Comparison of ENCODE assay signal across 8 cellular contexts in genomic region chr12:131828671-131829350, GRCh38. TPM values are rescaled to one million over a fixed set of nuclear protein-coding genes. Genes with fewer than 3 reads are reported as not detected.
DNase-seq lines count a peak whose midpoint lies in the region; ATAC-seq, FAIRE-seq and TF ChIP-seq lines count a peak whose summit lies in the region.

No MANE protein-coding gene starts in this region.

- H2AK9ac ChIP-seq in IMR-90 (replicated peaks; ENCODE audit: low read depth, low read length, poor library complexity) = peak overlapping the region; percentile 72

- H3K9ac ChIP-seq in IMR-90 (ENCODE audit: low read depth, low read length) = peak overlapping the region; percentile 32; the same call in 1 of the 2 replicates
- H3K9ac ChIP-seq in mesenchymal stem cell (ENCODE audit: low read length) = peak overlapping the region; percentile 89

- H4K5ac ChIP-seq in IMR-90 (ENCODE audit: low read depth, low read length) = no peak overlapping the region

- no peak for TF ChIP-seq POLR2A in IMR-90 (IDR thresholded peaks at IDR 0.05; ENCODE audit: low read depth, low read length)

- ATAC-seq in IMR-90 (ENCODE audit: low read depth) (no peak; the same call in 1 of the 2 replicates), aorta (ENCODE audit: low FRiP score) (peak; percentile 3), HG02885 (IDR thresholded peaks at IDR 0.05; ENCODE audit: poor library complexity, unreplicated experiment) (no peak), GM19035 (IDR thresholded peaks at IDR 0.05; ENCODE audit: unreplicated experiment) (no peak)

- H2BK5ac ChIP-seq in IMR-90 (ENCODE audit: low read depth, low read length, poor library complexity, severe bottlenecking) (no peak overlapping the region), mesenchymal stem cell (ENCODE audit: low read depth, low read length, poor library complexity, severe bottlenecking) (no peak overlapping the region)

- no peak for FAIRE-seq in bronchial epithelial cell (lab: Jason Lieb, UNC)

- H3K9me3 ChIP-seq in IMR-90 (ENCODE audit: control insufficient read depth, insufficient read depth, low read length) = no peaks in the 10 kb centered on the region
- no peaks in the 10 kb centered on the region for H3K9me3 ChIP-seq in mesenchymal stem cell (ENCODE audit: control insufficient read depth, low read length)
- H3K9me3 ChIP-seq in aorta (ENCODE audit: control insufficient read depth, low read length) = no peaks in the 10 kb centered on the region

- H3K27ac ChIP-seq in IMR-90 (ENCODE audit: insufficient read depth, low read length) = no peak overlapping the region
- H3K27ac ChIP-seq in mesenchymal stem cell (ENCODE audit: low read length, poor library complexity, severe bottlenecking) = no peak overlapping the region
- H3K27ac ChIP-seq in aorta (ENCODE audit: low read depth in 1 of 2, low read length in 2 of 2) = no peak overlapping the region

- intact Hi-C loops in Calu3 (cut with micrococcal nuclease; ENCODE audit: unreplicated experiment) = loop anchor here (10.0 kb wide), 1 partner anchor 224 kb away; no protein-coding TSS in a partner anchor
- intact Hi-C loops in IMR-90 (cut with micrococcal nuclease) = loop anchor here (2.0 kb wide), 1 partner anchor 912 kb away; no protein-coding TSS in a partner anchor
- intact Hi-C loops in aorta (cut with DNase I) = no loop called here

- H3K79me1 ChIP-seq in IMR-90 (ENCODE audit: low read depth in 1 of 2, low read length in 2 of 2) (peaks cover 0 to 13% of the 10 kb centered on the region in 2 experiments; a peak in 2 of 4 replicates), mesenchymal stem cell (replicated peaks; ENCODE audit: low read length, poor library complexity, severe bottlenecking) (no peaks in the 10 kb centered on the region)

- H4K20me1 ChIP-seq in IMR-90 (ENCODE audit: insufficient read depth, low read length) = no peaks in the 10 kb centered on the region

- H2AFZ ChIP-seq in IMR-90 (replicated peaks; ENCODE audit: low read length, poor library complexity) (peak overlapping the region; percentile 77), mesenchymal stem cell (ENCODE audit: low read depth, low read length) (peak overlapping the region; percentile 43)

- H2BK20ac ChIP-seq in IMR-90 (ENCODE audit: low read depth, low read length) = no peak overlapping the region

- no peaks in the 10 kb centered on the region; the same call in 1 of the 2 replicates for H3K27me3 ChIP-seq in IMR-90 (ENCODE audit: control insufficient read depth, insufficient read depth, low read length)
- no peaks in the 10 kb centered on the region for H3K27me3 ChIP-seq in bronchial epithelial cell (ENCODE audit: control insufficient read depth, insufficient read depth, low read length)
- H3K27me3 ChIP-seq in mesenchymal stem cell (ENCODE audit: control insufficient read depth in 1 of 2, insufficient read depth in 1 of 2, low read length in 2 of 2) = peaks cover 0 to 34% of the 10 kb centered on the region in 2 experiments
- H3K27me3 ChIP-seq in aorta (ENCODE audit: control insufficient read depth in 1 of 2, insufficient read depth in 2 of 2, low read length in 1 of 2) = no peaks in the 10 kb centered on the region

- H4K8ac ChIP-seq in IMR-90 (ENCODE audit: low read depth in 2 of 2, low read length in 2 of 2) (no peak overlapping the region), mesenchymal stem cell (ENCODE audit: low read length) (no peak overlapping the region)

- H3K14ac ChIP-seq in IMR-90 (replicated peaks; ENCODE audit: low read depth, low read length) (no peak overlapping the region), mesenchymal stem cell (ENCODE audit: low read length in 2 of 2) (peak overlapping the region in 1 of 2 experiments; percentile 83)

- BruUV-seq in Calu3 (replicated peaks; lab: Mats Ljungman, UMichigan) (no TSS peak), IMR-90 (replicated peaks; lab: Mats Ljungman, UMichigan) (no TSS peak)

- peak overlapping the region; percentile 64 for H3K4me3 Mint-ChIP-seq in Calu3 (ENCODE audit: low read depth, unreplicated experiment)

- dilution Hi-C loops in IMR-90 (cut with HindIII; ENCODE audit: low sequenced_read_pairs, unreplicated experiment) = no loop called here

- in situ Hi-C loops in IMR-90 (cut with MboI; ENCODE audit: low sequenced_read_pairs) = loop anchor here (25.0 kb wide), 1 partner anchor 717 kb away; no protein-coding TSS in a partner anchor

- H3K56ac ChIP-seq in IMR-90 (ENCODE audit: extremely low read depth, insufficient read depth, low read length) = no peak overlapping the region

- H3K23ac ChIP-seq in IMR-90 (ENCODE audit: low read depth, low read length) (no peak overlapping the region), mesenchymal stem cell (ENCODE audit: low read length in 2 of 2) (peak overlapping the region in 1 of 2 experiments; percentile 66)

- no peak overlapping the region for H3K4ac ChIP-seq in IMR-90 (ENCODE audit: low read depth, low read length)
- no peak overlapping the region for H3K4ac ChIP-seq in mesenchymal stem cell (ENCODE audit: low read depth in 1 of 2, low read length in 2 of 2)

- H3K18ac ChIP-seq in IMR-90 (ENCODE audit: low read depth, low read length) (no peak overlapping the region), mesenchymal stem cell (ENCODE audit: low read depth in 1 of 2, low read length in 2 of 2) (peak overlapping the region in 1 of 2 experiments; percentile 44)

- H2BK15ac ChIP-seq in IMR-90 (ENCODE audit: low read depth, low read length) = no peak overlapping the region
- H2BK15ac ChIP-seq in mesenchymal stem cell (ENCODE audit: low read depth, poor library complexity, severe bottlenecking) = no peak overlapping the region

- H3K9me3 Mint-ChIP-seq in Calu3 (ENCODE audit: low read depth, unreplicated experiment) = no peaks in the 10 kb centered on the region

- H2BK12ac ChIP-seq in mesenchymal stem cell (ENCODE audit: low read length in 2 of 2) = peak overlapping the region in 1 of 2 experiments; percentile 38

- H3K4me2 ChIP-seq in IMR-90 (ENCODE audit: low read depth, low read length) (peak overlapping the region; percentile 59), mesenchymal stem cell (ENCODE audit: low read length, poor library complexity, severe bottlenecking) (peak overlapping the region; percentile 92)

- H2AK5ac ChIP-seq in IMR-90 (ENCODE audit: low read depth, low read length) (0 out of 2 replicates have a peak overlapping the region, but pooled peaks have one; percentile 35), mesenchymal stem cell (ENCODE audit: low read length, severe bottlenecking) (no peak overlapping the region)

- no peaks in the 10 kb centered on the region; the same call in 1 of the 2 replicates for H3K9me1 ChIP-seq in IMR-90 (ENCODE audit: insufficient read depth, low read length)

- H2BK120ac ChIP-seq in IMR-90 (ENCODE audit: low read depth, low read length) = no peak overlapping the region
- H2BK120ac ChIP-seq in mesenchymal stem cell (ENCODE audit: low read depth, low read length) = no peak overlapping the region

- peaks cover 18% of the 10 kb centered on the region for H3K36me3 Mint-ChIP-seq in Calu3 (ENCODE audit: insufficient read depth, unreplicated experiment)

- H4K91ac ChIP-seq in IMR-90 (ENCODE audit: insufficient read depth, low read depth, low read length) = no peak overlapping the region
- H4K91ac ChIP-seq in mesenchymal stem cell (ENCODE audit: low read length) = no peak overlapping the region

- H3K27ac Mint-ChIP-seq in Calu3 (ENCODE audit: unreplicated experiment) = peak overlapping the region; percentile 15

- H3K36me3 ChIP-seq in IMR-90 (ENCODE audit: control insufficient read depth, insufficient read depth, low read length) (no peaks in the 10 kb centered on the region), bronchial epithelial cell (ENCODE audit: control insufficient read depth, insufficient read depth, low read length) (no peaks in the 10 kb centered on the region), mesenchymal stem cell (ENCODE audit: control insufficient read depth in 1 of 2, insufficient read depth in 2 of 2, low read depth in 1 of 2, low read length in 2 of 2) (no peaks in the 10 kb centered on the region), aorta (ENCODE audit: control insufficient read depth in 1 of 2, insufficient read depth in 2 of 2, low read length in 1 of 2) (no peaks in the 10 kb centered on the region)

- WGBS in IMR-90 (ENCODE audit: extremely low coverage in 2 of 2, insufficient read length in 1 of 2), 2 experiments = 2% methylated on average over 40 of the region's 64 CpGs; no CpG with 5 or more reads in 1 of the 2 experiments
- 1% methylated on average over 44 of the region's 64 CpGs for WGBS in mesenchymal stem cell
- WGBS in aorta, 2 donors = 1% methylated on average over 53 to 64 of the region's 64 CpGs

- H3K4me3 ChIP-seq in IMR-90 (ENCODE audit: insufficient read depth, low read depth, low read length) = peak overlapping the region; percentile 44
- H3K4me3 ChIP-seq in bronchial epithelial cell (ENCODE audit: low read depth, low read length) = peak overlapping the region; percentile 41
- H3K4me3 ChIP-seq in mesenchymal stem cell (ENCODE audit: insufficient read depth in 1 of 2, low read depth in 1 of 2, low read length in 2 of 2) = peak overlapping the region; percentile 45 to 88
- peak overlapping the region in 1 of 2 donors; percentile 27 for H3K4me3 ChIP-seq in aorta (ENCODE audit: low read length in 2 of 2)

- TF ChIP-seq CTCF in Calu3 (IDR thresholded peaks at IDR 0.05; ENCODE audit: unreplicated experiment) (no peak), IMR-90 (conservative IDR thresholded peaks at IDR 0.05; ENCODE audit: low read depth, low read length) (no peak), bronchial epithelial cell (IDR thresholded peaks at IDR 0.05; ENCODE audit: insufficient read depth, low read length, severe bottlenecking) (no peak)

- CTCF ChIA-PET in Calu3 (lab: Charles Lee) = no interaction called here
- CTCF ChIA-PET in IMR-90 (lab: Yijun Ruan, JAX) = interaction anchor here (0.6 to 1.2 kb wide), 2 partner anchors 106 to 889 kb away, joined by 3 read pairs; no protein-coding TSS in a partner anchor

- TF ChIP-seq RAD21 in IMR-90 (IDR thresholded peaks at IDR 0.05; ENCODE audit: low read length) = no peak

- peaks cover 85% of the 10 kb centered on the region for H3K27me3 Mint-ChIP-seq in Calu3 (ENCODE audit: unreplicated experiment)

- H3K4me1 ChIP-seq in IMR-90 (ENCODE audit: control insufficient read depth, insufficient read depth, low read length) = peaks cover 9% of the 10 kb centered on the region; the same call in 1 of the 2 replicates
- H3K4me1 ChIP-seq in mesenchymal stem cell (ENCODE audit: control insufficient read depth, insufficient read depth, low read depth, low read length) = peaks cover 33% of the 10 kb centered on the region
- H3K4me1 ChIP-seq in aorta (ENCODE audit: control insufficient read depth in 1 of 2, insufficient read depth in 2 of 2, low read length in 2 of 2) = no peaks in the 10 kb centered on the region

- DNase-seq in Calu3 = peak; percentile 58
- no peak for DNase-seq in IMR-90
- no peak for DNase-seq in bronchial epithelial cell (ENCODE audit: low read depth)
- no peak for DNase-seq in mesenchymal stem cell
- DNase-seq in aorta = peak in 1 of 2 donors; percentile 80
- no peak for DNase-seq in Ammon's horn (ENCODE audit: low spot score)

- POLR2A ChIA-PET in IMR-90 (lab: Charles Lee; ENCODE audit: unreplicated experiment) = no interaction called here

- H3K4me1 Mint-ChIP-seq in Calu3 (ENCODE audit: low read depth, unreplicated experiment) = peaks cover 20% of the 10 kb centered on the region

RNA-seq across cellular contexts. Expression of gene MMP17, which starts 0.6 kb away (rescaled TPM):
- total RNA-seq in Calu3 (2022) (0.61 and 1.4 TPM in 2 replicates), IMR-90 (2012; rRNA removed) (1.4 and 1.7 TPM in 2 replicates), bronchial epithelial cell (4.1 and 4.5 TPM in 2 replicates), aorta (1 to 10 TPM; 1.9 to 5.4 TPM)
- polyA plus RNA-seq in IMR-90 (2012; rRNA removed) (11.8 and 15.9 TPM in 2 replicates), aorta (1 to 10 TPM; 1.0 to 5.4 TPM)
- 11.7 and 17.3 TPM in 2 replicates for polyA plus RNA-seq in IMR-90 (2012; cell fraction: cytosol; rRNA removed)
- 14.0 and 49.8 TPM in 2 replicates for polyA plus RNA-seq in IMR-90 (2012; cell fraction: nucleus; rRNA removed; ENCODE audit: low replicate concordance)
- polyA plus RNA-seq in mesenchymal stem cell (2013, experiment 1 of 2) = 2.3 TPM
- polyA plus RNA-seq in mesenchymal stem cell (2013, experiment 2 of 2) = 2.7 TPM

Comparison
In these comparisons a context has a peak if more than half of its experiments do, and no peak if none do; other contexts are left out.
1. intact Hi-C loops: an anchor here in Calu3 (10.0 kb wide) and IMR-90 (2.0 kb wide); none called in aorta.